Comparison of ENCODE assay signal across 1 cellular context in the genomic region with DNA sequence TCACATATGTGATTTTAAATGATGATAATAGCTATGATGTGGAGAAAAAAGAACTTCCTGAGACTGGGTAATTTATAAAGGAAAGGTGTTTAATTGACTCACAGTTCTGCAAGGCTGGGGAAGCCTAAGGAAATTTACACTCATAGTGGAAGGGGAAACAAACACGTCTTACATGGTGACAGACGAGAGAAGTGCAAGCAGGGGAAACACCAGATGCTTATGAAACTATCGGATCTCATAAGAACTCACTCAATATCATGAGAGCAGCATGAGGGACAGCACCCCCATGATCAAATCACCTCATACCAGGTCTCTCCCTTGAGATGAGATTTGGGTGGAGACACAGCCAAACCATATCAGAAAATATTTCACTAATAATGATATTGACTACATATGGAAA.
TF ChIP-seq lines count a peak whose summit lies in the region.

No MANE protein-coding gene starts in this region.

TF ChIP-seq in WTC11, 78 proteins besides CTCF, POLR2A, EP300 and RAD21 (continued from another document):
- TF ChIP-seq, protein P1, sequence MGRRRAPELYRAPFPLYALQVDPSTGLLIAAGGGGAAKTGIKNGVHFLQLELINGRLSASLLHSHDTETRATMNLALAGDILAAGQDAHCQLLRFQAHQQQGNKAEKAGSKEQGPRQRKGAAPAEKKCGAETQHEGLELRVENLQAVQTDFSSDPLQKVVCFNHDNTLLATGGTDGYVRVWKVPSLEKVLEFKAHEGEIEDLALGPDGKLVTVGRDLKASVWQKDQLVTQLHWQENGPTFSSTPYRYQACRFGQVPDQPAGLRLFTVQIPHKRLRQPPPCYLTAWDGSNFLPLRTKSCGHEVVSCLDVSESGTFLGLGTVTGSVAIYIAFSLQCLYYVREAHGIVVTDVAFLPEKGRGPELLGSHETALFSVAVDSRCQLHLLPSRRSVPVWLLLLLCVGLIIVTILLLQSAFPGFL (CRISPR knock-in tag; IDR thresholded peaks at IDR 0.05; ENCODE audit: borderline replicate concordance): no peak
- TF ChIP-seq, protein P2, sequence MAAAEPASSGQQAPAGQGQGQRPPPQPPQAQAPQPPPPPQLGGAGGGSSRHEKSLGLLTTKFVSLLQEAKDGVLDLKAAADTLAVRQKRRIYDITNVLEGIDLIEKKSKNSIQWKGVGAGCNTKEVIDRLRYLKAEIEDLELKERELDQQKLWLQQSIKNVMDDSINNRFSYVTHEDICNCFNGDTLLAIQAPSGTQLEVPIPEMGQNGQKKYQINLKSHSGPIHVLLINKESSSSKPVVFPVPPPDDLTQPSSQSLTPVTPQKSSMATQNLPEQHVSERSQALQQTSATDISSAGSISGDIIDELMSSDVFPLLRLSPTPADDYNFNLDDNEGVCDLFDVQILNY (CRISPR knock-in tag; IDR thresholded peaks at IDR 0.05): no peak
- TF ChIP-seq NR1H2 (CRISPR knock-in tag; IDR thresholded peaks at IDR 0.05): no peak
- TF ChIP-seq, protein P3, sequence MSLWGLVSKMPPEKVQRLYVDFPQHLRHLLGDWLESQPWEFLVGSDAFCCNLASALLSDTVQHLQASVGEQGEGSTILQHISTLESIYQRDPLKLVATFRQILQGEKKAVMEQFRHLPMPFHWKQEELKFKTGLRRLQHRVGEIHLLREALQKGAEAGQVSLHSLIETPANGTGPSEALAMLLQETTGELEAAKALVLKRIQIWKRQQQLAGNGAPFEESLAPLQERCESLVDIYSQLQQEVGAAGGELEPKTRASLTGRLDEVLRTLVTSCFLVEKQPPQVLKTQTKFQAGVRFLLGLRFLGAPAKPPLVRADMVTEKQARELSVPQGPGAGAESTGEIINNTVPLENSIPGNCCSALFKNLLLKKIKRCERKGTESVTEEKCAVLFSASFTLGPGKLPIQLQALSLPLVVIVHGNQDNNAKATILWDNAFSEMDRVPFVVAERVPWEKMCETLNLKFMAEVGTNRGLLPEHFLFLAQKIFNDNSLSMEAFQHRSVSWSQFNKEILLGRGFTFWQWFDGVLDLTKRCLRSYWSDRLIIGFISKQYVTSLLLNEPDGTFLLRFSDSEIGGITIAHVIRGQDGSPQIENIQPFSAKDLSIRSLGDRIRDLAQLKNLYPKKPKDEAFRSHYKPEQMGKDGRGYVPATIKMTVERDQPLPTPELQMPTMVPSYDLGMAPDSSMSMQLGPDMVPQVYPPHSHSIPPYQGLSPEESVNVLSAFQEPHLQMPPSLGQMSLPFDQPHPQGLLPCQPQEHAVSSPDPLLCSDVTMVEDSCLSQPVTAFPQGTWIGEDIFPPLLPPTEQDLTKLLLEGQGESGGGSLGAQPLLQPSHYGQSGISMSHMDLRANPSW (CRISPR knock-in tag; conservative IDR thresholded peaks at IDR 0.05; ENCODE audit: low read depth): no peak
- TF ChIP-seq FOXJ3 (CRISPR knock-in tag; IDR thresholded peaks at IDR 0.05; ENCODE audit: borderline replicate concordance): no peak
- TF ChIP-seq, protein P4, sequence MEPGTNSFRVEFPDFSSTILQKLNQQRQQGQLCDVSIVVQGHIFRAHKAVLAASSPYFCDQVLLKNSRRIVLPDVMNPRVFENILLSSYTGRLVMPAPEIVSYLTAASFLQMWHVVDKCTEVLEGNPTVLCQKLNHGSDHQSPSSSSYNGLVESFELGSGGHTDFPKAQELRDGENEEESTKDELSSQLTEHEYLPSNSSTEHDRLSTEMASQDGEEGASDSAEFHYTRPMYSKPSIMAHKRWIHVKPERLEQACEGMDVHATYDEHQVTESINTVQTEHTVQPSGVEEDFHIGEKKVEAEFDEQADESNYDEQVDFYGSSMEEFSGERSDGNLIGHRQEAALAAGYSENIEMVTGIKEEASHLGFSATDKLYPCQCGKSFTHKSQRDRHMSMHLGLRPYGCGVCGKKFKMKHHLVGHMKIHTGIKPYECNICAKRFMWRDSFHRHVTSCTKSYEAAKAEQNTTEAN (CRISPR knock-in tag; IDR thresholded peaks at IDR 0.05): no peak
